In genomic region chr9:97130387-97130786, GRCh38 we compare ENCODE assay signal across 4 cellular contexts.
DNase-seq lines count a peak whose midpoint lies in the region; ATAC-seq and TF ChIP-seq lines count a peak whose summit lies in the region.
"Not testable (repeated sequence)": the region's sequence is repeated elsewhere in the genome, so short reads cannot be mapped to it uniquely, and the experiment has no call there.

No MANE protein-coding gene starts in this region.

- H3K4me3 Mint-ChIP-seq in stimulated activated memory B cell treated with anti-CD40 and anti-IgM and Interleukin-4, amounts not matched to agents 10 μg/mL and 1 μg/mL and 100 μg/mL, for 72 hours; stimulated activated naive CD8-positive, alpha-beta T cell treated with anti-CD3 and anti-CD28 coated beads, Interleukin-15, amount 100 ng/mL, for 72 hours: not testable (repeated sequence)

- H3K4me3 ChIP-seq in esophagus muscularis mucosa, hepatocyte: not testable (repeated sequence)

- 99% methylated on average over 23 of the region's 27 CpGs for WGBS in esophagus muscularis mucosa
- 100% methylated on average over 3 of the region's 27 CpGs for WGBS in hepatocyte (ENCODE audit: low lambda C conversion rate, missing lambda C conversion rate)

- not testable (repeated sequence) for H3K27ac Mint-ChIP-seq in stimulated activated memory B cell treated with anti-CD40 and anti-IgM and Interleukin-4, amounts not matched to agents 10 μg/mL and 1 μg/mL and 100 μg/mL, for 72 hours; stimulated activated naive CD8-positive, alpha-beta T cell treated with anti-CD3 and anti-CD28 coated beads, Interleukin-15, amount 100 ng/mL, for 72 hours

- not testable (repeated sequence) for H3K4me2 ChIP-seq in hepatocyte

- intact Hi-C loops in esophagus muscularis mucosa (cut with DNase I): not testable (repeated sequence)

- H3K27ac ChIP-seq in esophagus muscularis mucosa (replicated peaks in 1 of 4): not testable (repeated sequence)
- H3K27ac ChIP-seq in hepatocyte: peak overlapping the region; percentile 72

- peak; percentile 66 for DNase-seq in esophagus muscularis mucosa (ENCODE audit: extremely low spot score)
- not testable (repeated sequence) for DNase-seq in hepatocyte (ENCODE audit: low spot score); stimulated activated naive CD8-positive, alpha-beta T cell treated with anti-CD3 and anti-CD28 coated beads, Interleukin-15, amount 100 ng/mL, for 72 hours

- not testable (repeated sequence) for H3K27me3 ChIP-seq in esophagus muscularis mucosa, hepatocyte

- H3K27me3 Mint-ChIP-seq in stimulated activated memory B cell treated with anti-CD40 and anti-IgM and Interleukin-4, amounts not matched to agents 10 μg/mL and 1 μg/mL and 100 μg/mL, for 72 hours; stimulated activated naive CD8-positive, alpha-beta T cell treated with anti-CD3 and anti-CD28 coated beads, Interleukin-15, amount 100 ng/mL, for 72 hours: not testable (repeated sequence)

- H3K9me3 Mint-ChIP-seq in stimulated activated memory B cell treated with anti-CD40 and anti-IgM and Interleukin-4, amounts not matched to agents 10 μg/mL and 1 μg/mL and 100 μg/mL, for 72 hours; stimulated activated naive CD8-positive, alpha-beta T cell treated with anti-CD3 and anti-CD28 coated beads, Interleukin-15, amount 100 ng/mL, for 72 hours: not testable (repeated sequence)

- not testable (repeated sequence) for H3K9me2 ChIP-seq in hepatocyte (replicated peaks; ENCODE audit: insufficient read depth)

- peak; percentile 67 for ATAC-seq in stimulated activated memory B cell treated with anti-CD40 and anti-IgM and Interleukin-4, amounts not matched to agents 10 μg/mL and 1 μg/mL and 100 μg/mL, for 72 hours
- peak; percentile 66 for ATAC-seq in stimulated activated naive CD8-positive, alpha-beta T cell treated with anti-CD3 and anti-CD28 coated beads, Interleukin-15, amount 100 ng/mL, for 72 hours

- H3K9me3 ChIP-seq in esophagus muscularis mucosa; hepatocyte (ENCODE audit: low read depth): not testable (repeated sequence)

- H3K36me3 ChIP-seq in esophagus muscularis mucosa; hepatocyte (replicated peaks; ENCODE audit: insufficient read depth, low read depth): not testable (repeated sequence)

- not testable (repeated sequence) for H3K4me1 Mint-ChIP-seq in stimulated activated memory B cell treated with anti-CD40 and anti-IgM and Interleukin-4, amounts not matched to agents 10 μg/mL and 1 μg/mL and 100 μg/mL, for 72 hours; stimulated activated naive CD8-positive, alpha-beta T cell treated with anti-CD3 and anti-CD28 coated beads, Interleukin-15, amount 100 ng/mL, for 72 hours

- TF ChIP-seq POLR2A in esophagus muscularis mucosa (IDR thresholded peaks at IDR 0.05; ENCODE audit: low read depth): not testable (repeated sequence)

- not testable (repeated sequence) for H3K79me2 ChIP-seq in hepatocyte

- not testable (repeated sequence) for H3K36me3 Mint-ChIP-seq in stimulated activated memory B cell treated with anti-CD40 and anti-IgM and Interleukin-4, amounts not matched to agents 10 μg/mL and 1 μg/mL and 100 μg/mL, for 72 hours

- TF ChIP-seq EP300 in esophagus muscularis mucosa (IDR thresholded peaks at IDR 0.05): not testable (repeated sequence)

- not testable (repeated sequence) for H4K20me1 ChIP-seq in hepatocyte (ENCODE audit: insufficient read depth, poor library complexity, severe bottlenecking)

- TF ChIP-seq CTCF in esophagus muscularis mucosa (IDR thresholded peaks at IDR 0.05); hepatocyte (IDR thresholded peaks at IDR 0.05; ENCODE audit: poor library complexity): not testable (repeated sequence)

- not testable (repeated sequence) for H3K4me1 ChIP-seq in esophagus muscularis mucosa; hepatocyte (ENCODE audit: insufficient read depth)

- not testable (repeated sequence) for H2AFZ ChIP-seq in hepatocyte
